In the genomic region with DNA sequence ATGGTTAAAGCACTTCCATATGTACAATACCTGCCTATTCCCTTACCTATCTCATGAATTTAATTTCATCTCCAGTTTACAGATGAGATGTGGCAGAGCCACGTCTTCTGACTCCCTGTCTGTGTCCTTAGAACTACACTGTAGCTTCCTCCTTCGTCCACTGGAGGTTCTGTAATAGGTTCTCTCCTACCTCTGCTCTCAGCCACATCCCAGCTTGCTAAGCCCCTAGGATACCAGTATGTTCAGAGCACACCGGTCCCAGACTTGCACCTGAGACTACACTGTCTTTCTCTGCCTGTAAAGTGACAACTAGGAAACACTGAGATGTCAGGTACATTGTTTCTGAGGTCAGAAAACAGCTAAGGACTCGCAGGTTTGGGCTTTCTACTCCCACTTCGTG, we compare ENCODE assay signal across 32 cellular contexts. TPM values are rescaled to one million over a fixed set of nuclear protein-coding genes. Genes with fewer than 3 reads are reported as not detected.
DNase-seq lines count a peak whose midpoint lies in the region; ATAC-seq and TF ChIP-seq lines count a peak whose summit lies in the region.
"Had no signal": no experiment of that assay in that cellular context is flagged by ENCODE, and none has a peak within 500 bp of the region (broad histone marks: within the 10 kb centered on the region; RNA-seq: fewer than 3 reads in every experiment).

No MANE protein-coding gene starts in this region.

- H2AFZ ChIP-seq in OCI-LY7 (ENCODE audit: low read length) (no peak overlapping the region), H9 (ENCODE audit: low read length) (no peak overlapping the region)
- H2AFZ ChIP-seq: GM23248 had no signal

- intact Hi-C loops in OCI-LY7 (cut with micrococcal nuclease; ENCODE audit: unreplicated experiment) = no loop called here

- DNase-seq in DMS153 (lab: John Stamatoyannopoulos, UW) = peak; percentile 17
- no peak for DNase-seq in DMS153 treated with DMSO at 0.1 percent for 48 hours (lab: John Stamatoyannopoulos, UW; ENCODE audit: unreplicated experiment)
- DNase-seq in OCI-LY7 (ENCODE audit: low spot score) = no peak
- DNase-seq in stimulated activated effector memory CD8-positive, alpha-beta T cell treated with anti-CD3 and anti-CD28 coated beads, Interleukin-12 subunit alpha, Interleukin-12 subunit beta, amount 100 ng/mL, for 72 hours (ENCODE audit: low spot score in 2 of 2) = no peak
- DNase-seq in kidney tubule cell (ENCODE audit: low spot score) = no peak
- no peak for DNase-seq in H9
- DNase-seq: activated T-cell treated with anti-CD3 and anti-CD28 coated beads for 4 hours; amniotic stem cell; GM23248; immature natural killer cell; NCI-H1105; NCI-H2227 treated with DMSO at 0.1 percent for 48 hours; Peyer's patch; SHP77 treated with DMSO at 0.1 percent for 48 hours; stimulated activated CD4-positive, alpha-beta T cell treated with anti-CD3 and anti-CD28 coated beads, Interleukin-12 subunit alpha, Interleukin-12 subunit beta, amount 100 ng/mL, for 4 hours; stimulated activated CD4-positive, alpha-beta T cell treated with anti-CD3 and anti-CD28 coated beads, Interleukin-2, amount 100 ng/mL, for 48 hours; trophoblast cell had no signal

- H2BK5ac ChIP-seq in H9 (ENCODE audit: insufficient read length, low read length) = no peak overlapping the region

- H3K27ac ChIP-seq in OCI-LY7 (ENCODE audit: low read depth, low read length, poor library complexity, severe bottlenecking) (peak overlapping the region; percentile 32), gastroesophageal sphincter (peak overlapping the region; percentile 21 to 63 (median 60)), H9 (ENCODE audit: insufficient read length, low read depth, low read length) (no peak overlapping the region)
- H3K27ac ChIP-seq: 22Rv1 had no signal

- H3K4me3 ChIP-seq in OCI-LY7 (ENCODE audit: low read depth, low read length, poor library complexity, severe bottlenecking) (no peak overlapping the region), gastroesophageal sphincter (no peak overlapping the region)
- H3K4me3 ChIP-seq: GM23248, Peyer's patch, prostate gland had no signal

- H3K36me3 Mint-ChIP-seq in stimulated activated effector memory CD8-positive, alpha-beta T cell treated with anti-CD3 and anti-CD28 coated beads, Interleukin-12 subunit alpha, Interleukin-12 subunit beta, amount 100 ng/mL, for 72 hours = peaks cover 46% of the 10 kb centered on the region
- peaks cover 7 to 27% (median 27%) of the 10 kb centered on the region in 3 experiments; a peak in 6 of 7 replicates for H3K36me3 Mint-ChIP-seq in H9 (ENCODE audit: insufficient read depth in 1 of 3, low read depth in 3 of 3)

- H4K20me1 ChIP-seq in OCI-LY7 (ENCODE audit: insufficient read depth, low read length) (no peaks in the 10 kb centered on the region), H9 (ENCODE audit: control insufficient read depth, insufficient read depth, insufficient read length) (no peaks in the 10 kb centered on the region)

- peaks cover 24% of the 10 kb centered on the region for H3K4me1 ChIP-seq in OCI-LY7 (ENCODE audit: insufficient read depth, low read length, poor library complexity, severe bottlenecking)
- H3K4me1 ChIP-seq in gastroesophageal sphincter = peaks cover 10 to 62% (median 24%) of the 10 kb centered on the region in 3 donors
- H3K4me1 ChIP-seq in H9 (ENCODE audit: insufficient read depth, low read length) = peaks cover 3% of the 10 kb centered on the region; the same call in 1 of the 2 replicates

- H3K9me2 ChIP-seq in OCI-LY7 (ENCODE audit: insufficient read depth, low read length) = no peaks in the 10 kb centered on the region

- no peaks in the 10 kb centered on the region for H3K27me3 ChIP-seq in gastroesophageal sphincter
- H3K27me3 ChIP-seq in H9 (ENCODE audit: insufficient read depth, low read length) = no peaks in the 10 kb centered on the region
- H3K27me3 ChIP-seq: Peyer's patch had no signal

- H3K9me3 ChIP-seq in OCI-LY7 (ENCODE audit: low read length) (no peaks in the 10 kb centered on the region), gastroesophageal sphincter (no peaks in the 10 kb centered on the region), H9 (ENCODE audit: control insufficient read depth, low read depth, low read length) (no peaks in the 10 kb centered on the region)
- H3K9me3 ChIP-seq: Peyer's patch, prostate gland had no signal

- ATAC-seq in gastroesophageal sphincter (no peak), GM18861 (IDR thresholded peaks at IDR 0.05; ENCODE audit: unreplicated experiment) (no peak)
- ATAC-seq in stimulated activated effector memory CD8-positive, alpha-beta T cell treated with anti-CD3 and anti-CD28 coated beads, Interleukin-12 subunit alpha, Interleukin-12 subunit beta, amount 100 ng/mL, for 72 hours = no peak
- ATAC-seq: left lobe of liver had no signal

- no peak overlapping the region for H3T11ph ChIP-seq in H9 (ENCODE audit: low read length)

- no peak overlapping the region for H3K4me3 Mint-ChIP-seq in stimulated activated effector memory CD8-positive, alpha-beta T cell treated with anti-CD3 and anti-CD28 coated beads, Interleukin-12 subunit alpha, Interleukin-12 subunit beta, amount 100 ng/mL, for 72 hours
- no peak overlapping the region; a peak in 1 of 5 replicates for H3K4me3 Mint-ChIP-seq in H9
- H3K4me3 Mint-ChIP-seq: activated naive CD4-positive, alpha-beta T cell treated with anti-CD3 and anti-CD28 coated beads, Interleukin-2, amount 50 U/mL, for 24 hours; CD14-positive monocyte; immature natural killer cell; memory B cell; T-helper 2 cell treated with Interferon-gamma antibody and Interleukin-4, amounts not matched to agents 5 μg/mL and 100 μg/mL, for 36 hours had no signal

- H3K14ac ChIP-seq in H9 (ENCODE audit: insufficient read depth, low read length) = no peak overlapping the region

- BruUV-seq in OCI-LY7 (replicated peaks; lab: Mats Ljungman, UMichigan) = no TSS peak

- peaks cover 15% of the 10 kb centered on the region for H3K27me3 Mint-ChIP-seq in H9 (ENCODE audit: low read depth)
- H3K27me3 Mint-ChIP-seq: activated naive CD4-positive, alpha-beta T cell treated with anti-CD3 and anti-CD28 coated beads, Interleukin-2, amount 50 U/mL, for 24 hours had no signal

- no peak overlapping the region for H3K56ac ChIP-seq in H9 (ENCODE audit: insufficient read length, low read depth, low read length)

- H3K18ac ChIP-seq in H9 (ENCODE audit: insufficient read length, low read depth, low read length) = no peak overlapping the region

- peak overlapping the region; percentile 55 for H3K4me2 ChIP-seq in OCI-LY7 (ENCODE audit: low read length)
- no peak overlapping the region for H3K4me2 ChIP-seq in H9 (ENCODE audit: insufficient read depth, insufficient read length, low read length)

- no peak overlapping the region for H2BK20ac ChIP-seq in H9 (ENCODE audit: low read depth, low read length, poor library complexity, severe bottlenecking)

- CTCF ChIA-PET in OCI-LY7 (lab: Charles Lee; ENCODE audit: unreplicated experiment) = no interaction called here

- H3K79me2 ChIP-seq in OCI-LY7 (ENCODE audit: insufficient read depth, low read depth, low read length) = no peaks in the 10 kb centered on the region
- H3K79me2 ChIP-seq in H9 (ENCODE audit: insufficient read depth, low read length) = no peaks in the 10 kb centered on the region

- peaks cover 6% of the 10 kb centered on the region for H3K23me2 ChIP-seq in H9 (ENCODE audit: insufficient read length, low read depth, low read length, poor library complexity, severe bottlenecking)

- H3K4ac ChIP-seq in H9 (ENCODE audit: low read depth, low read length) = no peak overlapping the region

- H3K36me3 ChIP-seq in OCI-LY7 (ENCODE audit: insufficient read depth, low read length) (peaks cover 35% of the 10 kb centered on the region; the same call in 1 of the 2 replicates), gastroesophageal sphincter (peaks cover 0 to 44% of the 10 kb centered on the region in 2 donors)

- POLR2A ChIA-PET in OCI-LY7 (lab: Charles Lee) = no interaction called here

- H3K27ac Mint-ChIP-seq in stimulated activated effector memory CD8-positive, alpha-beta T cell treated with anti-CD3 and anti-CD28 coated beads, Interleukin-12 subunit alpha, Interleukin-12 subunit beta, amount 100 ng/mL, for 72 hours = peak overlapping the region; percentile 73
- H3K27ac Mint-ChIP-seq in H9 = no peak overlapping the region
- H3K27ac Mint-ChIP-seq: activated naive CD4-positive, alpha-beta T cell treated with anti-CD3 and anti-CD28 coated beads, Interleukin-2, amount 50 U/mL, for 24 hours; activated T-helper 2 cell treated with anti-CD3 and anti-CD28 coated beads, Interferon-gamma antibody, Interleukin-2, Interleukin-4, amounts not matched to agents 10 μg/mL and 5 μg/mL and 100 μg/mL, durations not matched to agents 14 hours and 24 hours and 36 hours; immature natural killer cell; memory B cell; T-helper 2 cell treated with Interferon-gamma antibody and Interleukin-4, amounts not matched to agents 5 μg/mL and 100 μg/mL, for 36 hours had no signal

- no peaks in the 10 kb centered on the region for H3K9me3 Mint-ChIP-seq in stimulated activated effector memory CD8-positive, alpha-beta T cell treated with anti-CD3 and anti-CD28 coated beads, Interleukin-12 subunit alpha, Interleukin-12 subunit beta, amount 100 ng/mL, for 72 hours
- no peaks in the 10 kb centered on the region for H3K9me3 Mint-ChIP-seq in H9
- H3K9me3 Mint-ChIP-seq: activated naive CD4-positive, alpha-beta T cell treated with anti-CD3 and anti-CD28 coated beads, Interleukin-2, amount 50 U/mL, for 24 hours; activated T-helper 2 cell treated with anti-CD3 and anti-CD28 coated beads, Interferon-gamma antibody, Interleukin-2, Interleukin-4, amounts not matched to agents 10 μg/mL and 5 μg/mL and 100 μg/mL, durations not matched to agents 14 hours and 24 hours and 36 hours; immature natural killer cell; memory B cell; T-helper 2 cell treated with Interferon-gamma antibody and Interleukin-4, amounts not matched to agents 5 μg/mL and 100 μg/mL, for 36 hours had no signal

- H2BK12ac ChIP-seq in H9 (ENCODE audit: insufficient read length, low read depth, low read length) = no peak overlapping the region

- no peak overlapping the region for H2BK120ac ChIP-seq in H9 (ENCODE audit: low read depth, low read length, poor library complexity, severe bottlenecking)

- WGBS in gastroesophageal sphincter (ENCODE audit: low coverage in 1 of 2), 2 donors = 55 to 62% methylated on average over 2 to 5 of the region's 5 CpGs
- WGBS in H9 (ENCODE audit: extremely low coverage, insufficient read length, low lambda C conversion rate) = no CpG with 5 or more reads among the region's 5 CpGs

- no peak overlapping the region for H4K5ac ChIP-seq in H9 (ENCODE audit: insufficient read length, low read depth, low read length)

- peaks cover 23% of the 10 kb centered on the region for H3K4me1 Mint-ChIP-seq in stimulated activated effector memory CD8-positive, alpha-beta T cell treated with anti-CD3 and anti-CD28 coated beads, Interleukin-12 subunit alpha, Interleukin-12 subunit beta, amount 100 ng/mL, for 72 hours
- H3K4me1 Mint-ChIP-seq in H9 = peaks cover 38 to 47% of the 10 kb centered on the region in 2 experiments

- H3K23ac ChIP-seq in H9 (ENCODE audit: insufficient read length, low read depth, low read length) = no peak overlapping the region

- TF ChIP-seq EP300 in gastroesophageal sphincter (IDR thresholded peaks at IDR 0.05) = no peak

- H2BK15ac ChIP-seq in H9 (ENCODE audit: low read depth, low read length) = no peak overlapping the region

- no peaks in the 10 kb centered on the region for H3K79me1 ChIP-seq in H9 (ENCODE audit: insufficient read depth, low read depth, low read length, poor library complexity, severe bottlenecking)

- no peak overlapping the region for H3K9ac ChIP-seq in H9 (ENCODE audit: extremely low read depth, insufficient read length, low read length)

- TF ChIP-seq POLR2A in gastroesophageal sphincter (IDR thresholded peaks at IDR 0.05) = no peak

- H4K91ac ChIP-seq in H9 (ENCODE audit: insufficient read length, low read depth, low read length) = no peak overlapping the region

- no peak for TF ChIP-seq CTCF in OCI-LY7 (conservative IDR thresholded peaks at IDR 0.05; ENCODE audit: low read length)
- no peak for TF ChIP-seq CTCF in gastroesophageal sphincter (IDR thresholded peaks at IDR 0.05)
- no peak for TF ChIP-seq CTCF in H9 (conservative IDR thresholded peaks at IDR 0.05)

- H4K8ac ChIP-seq in H9 (replicated peaks; ENCODE audit: insufficient read length, low read depth, low read length) = no peak overlapping the region

- H2AK5ac ChIP-seq in H9 (ENCODE audit: insufficient read length, low read length) = no peak overlapping the region

RNA-seq across cellular contexts. Expression of a gene that starts 3.8 kb away (rescaled TPM):
- total RNA-seq in OCI-LY7 (2014; rRNA removed; shearing (Covaris generic)) = not detected in 2 replicates
- not detected in 2 replicates for total RNA-seq in OCI-LY7 (2022)
- total RNA-seq in gastroesophageal sphincter = 10 to 100 TPM in 3 of 4 donors, 1 to 10 TPM in 1; 4.2 to 25.9 (median 15.4) TPM
- total RNA-seq in H9 (2021) = 15.0 and 15.9 TPM in 2 replicates

RNA-seq across cellular contexts. Expression of a gene that starts 25.4 kb away (rescaled TPM):
- total RNA-seq in OCI-LY7 (2014; rRNA removed; shearing (Covaris generic)) = not detected in 2 replicates
- 0.21 TPM in 1 of 2 replicates, not detected in the other for total RNA-seq in OCI-LY7 (2022)
- total RNA-seq in gastroesophageal sphincter = 1 to 10 TPM in 1 of 4 donors, not detected in 3; 1.5 TPM
- total RNA-seq in H9 (2021) = not detected in 2 replicates
- total RNA-seq: activated T-helper 2 cell treated with anti-CD3 and anti-CD28 coated beads, Interferon-gamma antibody, Interleukin-2, Interleukin-4, amounts not matched to agents 10 μg/mL and 5 μg/mL and 100 μg/mL, durations not matched to agents 14 hours and 24 hours and 36 hours; glomerular endothelial cell; GM23248; left lobe of liver; M059J; Peyer's patch; prostate gland had no signal

RNA-seq across cellular contexts. Expression of a gene that starts 33.1 kb away (rescaled TPM):
- not detected in 2 replicates for total RNA-seq in OCI-LY7 (2014; rRNA removed; shearing (Covaris generic))
- total RNA-seq in OCI-LY7 (2022) = not detected in 2 replicates
- total RNA-seq in gastroesophageal sphincter = not detected
- not detected in 2 replicates for total RNA-seq in H9 (2021)
- total RNA-seq: activated T-helper 2 cell treated with anti-CD3 and anti-CD28 coated beads, Interferon-gamma antibody, Interleukin-2, Interleukin-4, amounts not matched to agents 10 μg/mL and 5 μg/mL and 100 μg/mL, durations not matched to agents 14 hours and 24 hours and 36 hours; glomerular endothelial cell; GM23248; HT-29; left lobe of liver; M059J; Peyer's patch; sciatic nerve; subcutaneous adipose tissue had no signal
